ENCODE assay signal across 36 cellular contexts in the genomic region with DNA sequence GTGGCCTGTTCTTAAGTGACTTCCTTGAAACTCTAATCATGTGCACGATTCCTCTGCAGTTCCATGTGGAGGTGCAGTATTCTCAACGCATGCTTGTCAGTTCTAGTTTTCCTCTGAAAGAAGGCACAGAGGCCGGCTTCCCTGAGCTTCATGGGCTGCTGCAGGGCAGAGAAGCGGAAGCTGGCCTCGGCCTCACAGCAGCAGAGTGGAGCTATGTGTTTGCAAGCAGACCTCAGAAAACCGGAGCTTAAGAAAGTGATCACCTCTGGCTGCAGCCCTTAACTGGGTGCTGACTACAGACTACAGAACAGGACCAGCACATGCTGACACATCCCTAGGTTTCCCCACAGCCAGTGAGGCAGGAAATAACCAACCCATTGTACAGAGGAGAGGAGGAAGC.
"Had no signal": no experiment of that assay in that cellular context is flagged by ENCODE, and none has a peak within 500 bp of the region (broad histone marks: within the 10 kb centered on the region; RNA-seq: fewer than 3 reads in every experiment).

No MANE protein-coding gene starts in this region.

- H3K36me3 Mint-ChIP-seq: activated naive CD8-positive, alpha-beta T cell treated with anti-CD3 and anti-CD28 coated beads for 36 hours; stimulated activated memory B cell treated with anti-CD40 and anti-IgM and Interleukin-4, amounts not matched to agents 10 μg/mL and 1 μg/mL and 100 μg/mL, for 72 hours; type B pancreatic cell had no signal

- H3K27me3 Mint-ChIP-seq: activated naive CD8-positive, alpha-beta T cell treated with anti-CD3 and anti-CD28 coated beads for 36 hours; natural killer cell treated with Interleukin-12 subunit alpha and Interleukin-12 subunit beta and Interleukin-15 and Interleukin-18, amount 100 ng/mL, for 72 hours; stimulated activated naive CD8-positive, alpha-beta T cell treated with anti-CD3 and anti-CD28 coated beads, Interleukin-15, amount 100 ng/mL, for 72 hours had no signal

- FAIRE-seq: islet of Langerhans had no signal

- H3K27ac ChIP-seq: adrenal gland, body of pancreas, colonic mucosa, dorsolateral prefrontal cortex, gastrocnemius medialis, left ventricle myocardium inferior, neutrophil, ovary, prostate gland, uterus had no signal

- H3K4me1 ChIP-seq: adrenal gland, body of pancreas, colonic mucosa, gastrocnemius medialis, left ventricle myocardium inferior, prostate gland, uterus had no signal

- ATAC-seq: body of pancreas; gastrocnemius medialis; natural killer cell treated with Interleukin-12 subunit alpha and Interleukin-12 subunit beta and Interleukin-15 and Interleukin-18, amount 100 ng/mL, for 72 hours; stimulated activated memory B cell treated with anti-CD40 and anti-IgM and Interleukin-4, amounts not matched to agents 10 μg/mL and 1 μg/mL and 100 μg/mL, for 72 hours; stimulated activated naive CD8-positive, alpha-beta T cell treated with anti-CD3 and anti-CD28 coated beads, Interleukin-15, amount 100 ng/mL, for 72 hours had no signal

- H3K4me3 ChIP-seq: adrenal gland, body of pancreas, colonic mucosa, dorsolateral prefrontal cortex, gastrocnemius medialis, left ventricle myocardium inferior, lung, ovary, prostate gland, smooth muscle cell, uterus had no signal

- H3K4me3 Mint-ChIP-seq: activated naive CD4-positive, alpha-beta T cell treated with anti-CD3 and anti-CD28 coated beads for 36 hours; activated naive CD8-positive, alpha-beta T cell treated with anti-CD3 and anti-CD28 coated beads for 36 hours; activated T-helper 1 cell treated with anti-CD3 and anti-CD28 coated beads, Interleukin-12 subunit alpha, Interleukin-12 subunit beta, Interleukin-2, Interleukin-4 antibody, amounts not matched to agents 30 ng/mL and 10 ng/mL and 1 ng/mL, durations not matched to agents 14 hours and 24 hours and 36 hours; natural killer cell treated with Interleukin-12 subunit alpha and Interleukin-12 subunit beta and Interleukin-15 and Interleukin-18, amount 100 ng/mL, for 72 hours; stimulated activated memory B cell treated with anti-CD40 and anti-IgM and Interleukin-4, amounts not matched to agents 10 μg/mL and 1 μg/mL and 100 μg/mL, for 72 hours; stimulated activated naive CD8-positive, alpha-beta T cell treated with anti-CD3 and anti-CD28 coated beads, Interleukin-15, amount 100 ng/mL, for 72 hours; T-helper 2 cell treated with Interferon-gamma antibody and Interleukin-4, amounts not matched to agents 5 μg/mL and 100 μg/mL, for 36 hours; type B pancreatic cell had no signal

- H3K9me3 ChIP-seq: colonic mucosa, neutrophil, ovary, prostate gland, uterus had no signal

- H3K27me3 ChIP-seq: adrenal gland, body of pancreas, colonic mucosa, dorsolateral prefrontal cortex, gastrocnemius medialis, neutrophil, ovary, uterus had no signal

- H3K4me1 Mint-ChIP-seq: activated naive CD8-positive, alpha-beta T cell treated with anti-CD3 and anti-CD28 coated beads for 36 hours; stimulated activated memory B cell treated with anti-CD40 and anti-IgM and Interleukin-4, amounts not matched to agents 10 μg/mL and 1 μg/mL and 100 μg/mL, for 72 hours; stimulated activated naive CD8-positive, alpha-beta T cell treated with anti-CD3 and anti-CD28 coated beads, Interleukin-15, amount 100 ng/mL, for 72 hours had no signal

- H3K36me3 ChIP-seq: adrenal gland, colonic mucosa, gastrocnemius medialis, left ventricle myocardium inferior, neutrophil, ovary, prostate gland, uterus had no signal

- DNase-seq: activated CD4-positive, alpha-beta T cell treated with anti-CD3 and anti-CD28 coated beads for 48 hours; activated CD4-positive, alpha-beta T cell treated with anti-CD3 and anti-CD28 coated beads, Interleukin-2, amount 50 U/mL, for 48 hours; activated CD8-positive, alpha-beta memory T cell treated with anti-CD3 and anti-CD28 coated beads, Interleukin-2, amount 50 U/mL, for 4 hours; activated effector memory CD4-positive, alpha-beta T cell treated with anti-CD3 and anti-CD28 coated beads, Interleukin-2, amount 50 U/mL, for 16 hours; activated naive CD4-positive, alpha-beta T cell treated with anti-CD3 and anti-CD28 coated beads for 36 hours; activated naive CD8-positive, alpha-beta T cell treated with anti-CD3 and anti-CD28 coated beads for 36 hours; activated T-cell treated with anti-CD3 and anti-CD28 coated beads, Interleukin-2, amount 50 U/mL, for 1 hour; adrenal gland; aorta; body of pancreas; cerebellar nuclear complex; colonic mucosa; dorsolateral prefrontal cortex; effector memory CD4-positive, alpha-beta T cell; erythroblast; gastrocnemius medialis; glutamatergic neuron; left ventricle myocardium inferior; mesendoderm; ovary; stimulated activated CD4-positive, alpha-beta T cell treated with anti-CD3 and anti-CD28 coated beads, Interleukin-1b, Interleukin-23, amount 100 ng/mL, for 48 hours; stimulated activated CD4-positive, alpha-beta T cell treated with anti-CD3 and anti-CD28 coated beads, Interleukin-4, amount 100 ng/mL, for 4 hours; stimulated activated CD8-positive, alpha-beta memory T cell treated with anti-CD3 and anti-CD28 coated beads, Interleukin-4, amount 100 ng/mL, for 48 hours; stimulated activated naive CD8-positive, alpha-beta T cell treated with anti-CD3 and anti-CD28 coated beads, Interleukin-15, amount 100 ng/mL, for 72 hours; substantia nigra; uterus had no signal

- H3K27ac Mint-ChIP-seq: activated naive CD4-positive, alpha-beta T cell treated with anti-CD3 and anti-CD28 coated beads for 36 hours; activated naive CD8-positive, alpha-beta T cell treated with anti-CD3 and anti-CD28 coated beads for 36 hours; activated T-helper 1 cell treated with anti-CD3 and anti-CD28 coated beads, Interleukin-12 subunit alpha, Interleukin-12 subunit beta, Interleukin-2, Interleukin-4 antibody, amounts not matched to agents 30 ng/mL and 10 ng/mL and 1 ng/mL, durations not matched to agents 14 hours and 24 hours and 36 hours; natural killer cell treated with Interleukin-12 subunit alpha and Interleukin-12 subunit beta and Interleukin-15 and Interleukin-18, amount 100 ng/mL, for 72 hours; stimulated activated memory B cell treated with anti-CD40 and anti-IgM and Interleukin-4, amounts not matched to agents 10 μg/mL and 1 μg/mL and 100 μg/mL, for 72 hours; stimulated activated naive CD8-positive, alpha-beta T cell treated with anti-CD3 and anti-CD28 coated beads, Interleukin-15, amount 100 ng/mL, for 72 hours; T-helper 2 cell treated with Interferon-gamma antibody and Interleukin-4, amounts not matched to agents 5 μg/mL and 100 μg/mL, for 36 hours; type B pancreatic cell had no signal

- H3K4me2 ChIP-seq: smooth muscle cell had no signal
